Comparison of ENCODE assay signal across 8 cellular contexts in genomic region chr1:41678141-41678878, GRCh38.
DNase-seq lines count a peak whose midpoint lies in the region; ATAC-seq and TF ChIP-seq lines count a peak whose summit lies in the region.

No MANE protein-coding gene starts in this region.

- H3K36me3 ChIP-seq in smooth muscle cell (ENCODE audit: low read depth) = no peaks in the 10 kb centered on the region

- H4K20me1 ChIP-seq in smooth muscle cell (ENCODE audit: low read depth) = no peaks in the 10 kb centered on the region

- H3K9ac ChIP-seq in smooth muscle cell (ENCODE audit: low read depth) = no peak overlapping the region

- no peaks in the 10 kb centered on the region for H3K79me2 ChIP-seq in smooth muscle cell (ENCODE audit: low read depth)

- H3K9me3 ChIP-seq in smooth muscle cell (replicated peaks; ENCODE audit: low read depth) = no peaks in the 10 kb centered on the region

- no peak for TF ChIP-seq CTCF in smooth muscle cell (IDR thresholded peaks at IDR 0.05; ENCODE audit: borderline replicate concordance, insufficient read depth, poor library complexity, severe bottlenecking)

- ATAC-seq in GM19025 (IDR thresholded peaks at IDR 0.05; ENCODE audit: low read depth, unreplicated experiment) = peak; percentile 43
- ATAC-seq in esophagus mucosa = peak; percentile 87
- ATAC-seq in HG03045 (IDR thresholded peaks at IDR 0.05; ENCODE audit: unreplicated experiment) = no peak
- ATAC-seq in HG02759 (IDR thresholded peaks at IDR 0.05; ENCODE audit: unreplicated experiment) = no peak

- H3K4me3 ChIP-seq in smooth muscle cell = no peak overlapping the region

- H3K27ac ChIP-seq in smooth muscle cell (ENCODE audit: low read depth) = peak overlapping the region; percentile 66

- peaks cover 9% of the 10 kb centered on the region for H3F3A ChIP-seq in smooth muscle cell (ENCODE audit: low read depth)

- WGBS in smooth muscle cell (ENCODE audit: low lambda C conversion rate) = 41% methylated on average over 12 of the region's 12 CpGs

- no peak overlapping the region for H2AFZ ChIP-seq in smooth muscle cell (ENCODE audit: low read depth)

- H3K27me3 ChIP-seq in smooth muscle cell (ENCODE audit: low read depth) = no peaks in the 10 kb centered on the region

- peaks cover 4% of the 10 kb centered on the region for H3K4me1 ChIP-seq in smooth muscle cell (ENCODE audit: low read depth)

- peak overlapping the region; percentile 61 for H3K4me2 ChIP-seq in smooth muscle cell

- DNase-seq in NCI-H2171 treated with DMSO at 0.1 percent for 48 hours (lab: John Stamatoyannopoulos, UW) = peak; percentile 79
- DNase-seq in smooth muscle cell (lab: John Stamatoyannopoulos, UW; ENCODE audit: unreplicated experiment) = no peak
- DNase-seq in NCI-H2227 (lab: John Stamatoyannopoulos, UW; ENCODE audit: unreplicated experiment) = no peak
- DNase-seq in D341Med (ENCODE audit: low spot score) = no peak

Comparison
In these comparisons a context has a peak if more than half of its experiments do, and no peak if none do; other contexts are left out.
1. ATAC-seq: peak in GM19025 (single experiment) and esophagus mucosa (single experiment); none in HG03045 (single experiment) and HG02759 (single experiment).